In genomic region chr5:218457-219289, GRCh38 we compare ENCODE assay signal across 8 cellular contexts. TPM values are rescaled to one million over a fixed set of nuclear protein-coding genes. Genes with fewer than 3 reads are reported as not detected.
DNase-seq lines count a peak whose midpoint lies in the region; ATAC-seq and TF ChIP-seq lines count a peak whose summit lies in the region.

No MANE protein-coding gene starts in this region.

- peaks cover 49% of the 10 kb centered on the region for H3K4me1 Mint-ChIP-seq in activated T-helper 2 cell treated with anti-CD3 and anti-CD28 coated beads, Interferon-gamma antibody, Interleukin-2, Interleukin-4, amounts not matched to agents 10 μg/mL and 5 μg/mL and 100 μg/mL, durations not matched to agents 14 hours and 24 hours and 36 hours (ENCODE audit: low read depth)
- peaks cover 66% of the 10 kb centered on the region for H3K4me1 Mint-ChIP-seq in osteocyte (ENCODE audit: unreplicated experiment)

- H3K36me3 Mint-ChIP-seq in activated T-helper 2 cell treated with anti-CD3 and anti-CD28 coated beads, Interferon-gamma antibody, Interleukin-2, Interleukin-4, amounts not matched to agents 10 μg/mL and 5 μg/mL and 100 μg/mL, durations not matched to agents 14 hours and 24 hours and 36 hours (ENCODE audit: low read depth), result peaks cover 42% of the 10 kb centered on the region
- peaks cover 12% of the 10 kb centered on the region for H3K36me3 Mint-ChIP-seq in osteocyte (ENCODE audit: unreplicated experiment)

- H3K27me3 Mint-ChIP-seq in activated T-helper 2 cell treated with anti-CD3 and anti-CD28 coated beads, Interferon-gamma antibody, Interleukin-2, Interleukin-4, amounts not matched to agents 10 μg/mL and 5 μg/mL and 100 μg/mL, durations not matched to agents 14 hours and 24 hours and 36 hours (ENCODE audit: low read depth), result no peaks in the 10 kb centered on the region
- H3K27me3 Mint-ChIP-seq in osteocyte (ENCODE audit: unreplicated experiment), result no peaks in the 10 kb centered on the region

- ATAC-seq in HG02588 (IDR thresholded peaks at IDR 0.05; ENCODE audit: unreplicated experiment), result peak; percentile 28

- H3K9me3 Mint-ChIP-seq in activated T-helper 2 cell treated with anti-CD3 and anti-CD28 coated beads, Interferon-gamma antibody, Interleukin-2, Interleukin-4, amounts not matched to agents 10 μg/mL and 5 μg/mL and 100 μg/mL, durations not matched to agents 14 hours and 24 hours and 36 hours, result no peaks in the 10 kb centered on the region
- no peaks in the 10 kb centered on the region for H3K9me3 Mint-ChIP-seq in osteocyte (ENCODE audit: unreplicated experiment)

- intact Hi-C loops in activated T-helper 2 cell treated with anti-CD3 and anti-CD28 coated beads, Interferon-gamma antibody, Interleukin-2, Interleukin-4, amounts not matched to agents 10 μg/mL and 5 μg/mL and 100 μg/mL, durations not matched to agents 14 hours and 24 hours and 36 hours (cut with micrococcal nuclease), result loop anchor here (2.0 kb wide), 1 partner anchor 30 kb away; no protein-coding TSS in a partner anchor

- H3K27ac Mint-ChIP-seq in activated T-helper 2 cell treated with anti-CD3 and anti-CD28 coated beads, Interferon-gamma antibody, Interleukin-2, Interleukin-4, amounts not matched to agents 10 μg/mL and 5 μg/mL and 100 μg/mL, durations not matched to agents 14 hours and 24 hours and 36 hours, result peak overlapping the region; percentile 84
- peak overlapping the region; percentile 89 for H3K27ac Mint-ChIP-seq in osteocyte (ENCODE audit: unreplicated experiment)

- DNase-seq in NCI-H2081 (lab: John Stamatoyannopoulos, UW), result peak; percentile 28 to 52
- DNase-seq in NCI-H2081 treated with DMSO at 0.1 percent for 48 hours (lab: John Stamatoyannopoulos, UW), result no peak
- peak; percentile 16 for DNase-seq in NCI-H128 (lab: John Stamatoyannopoulos, UW; ENCODE audit: unreplicated experiment)
- peak; percentile 17 for DNase-seq in activated T-helper 2 cell treated with anti-CD3 and anti-CD28 coated beads, Interferon-gamma antibody, Interleukin-2, Interleukin-4, amounts not matched to agents 10 μg/mL and 5 μg/mL and 100 μg/mL, durations not matched to agents 14 hours and 24 hours and 36 hours (ENCODE audit: low spot score)
- DNase-seq in glomerular visceral epithelial cell (ENCODE audit: extremely low spot score), result peak; percentile 43
- DNase-seq in osteocyte (ENCODE audit: extremely low spot score, unreplicated experiment), result peak; percentile 83
- no peak for DNase-seq in hepatic stellate cell (ENCODE audit: low spot score)

- TF ChIP-seq CTCF in osteocyte (IDR thresholded peaks at IDR 0.05), result peak; percentile 4

- H3K4me3 Mint-ChIP-seq in activated T-helper 2 cell treated with anti-CD3 and anti-CD28 coated beads, Interferon-gamma antibody, Interleukin-2, Interleukin-4, amounts not matched to agents 10 μg/mL and 5 μg/mL and 100 μg/mL, durations not matched to agents 14 hours and 24 hours and 36 hours (ENCODE audit: low read depth), result peak overlapping the region; percentile 94
- peak overlapping the region; percentile 94 for H3K4me3 Mint-ChIP-seq in osteocyte (ENCODE audit: unreplicated experiment)

RNA-seq across cellular contexts. Expression of gene SDHA, which starts 0.6 kb away (rescaled TPM):
- total RNA-seq in activated T-helper 2 cell treated with anti-CD3 and anti-CD28 coated beads, Interferon-gamma antibody, Interleukin-2, Interleukin-4, amounts not matched to agents 10 μg/mL and 5 μg/mL and 100 μg/mL, durations not matched to agents 14 hours and 24 hours and 36 hours, result 154 and 157 TPM in 2 replicates
- 130 and 136 TPM in 2 replicates for total RNA-seq in osteocyte

RNA-seq across cellular contexts. Expression of gene CCDC127, which starts 0.7 kb away (rescaled TPM):
- 6.5 and 7.3 TPM in 2 replicates for total RNA-seq in activated T-helper 2 cell treated with anti-CD3 and anti-CD28 coated beads, Interferon-gamma antibody, Interleukin-2, Interleukin-4, amounts not matched to agents 10 μg/mL and 5 μg/mL and 100 μg/mL, durations not matched to agents 14 hours and 24 hours and 36 hours
- 9.9 and 11.1 TPM in 2 replicates for total RNA-seq in osteocyte

RNA-seq across cellular contexts. Expression of gene LRRC14B, which starts 27.4 kb away (rescaled TPM):
- total RNA-seq in activated T-helper 2 cell treated with anti-CD3 and anti-CD28 coated beads, Interferon-gamma antibody, Interleukin-2, Interleukin-4, amounts not matched to agents 10 μg/mL and 5 μg/mL and 100 μg/mL, durations not matched to agents 14 hours and 24 hours and 36 hours, result not detected in 2 replicates
- total RNA-seq in osteocyte, result not detected in 2 replicates

RNA-seq across cellular contexts. Expression of gene PDCD6, which starts 52.8 kb away (rescaled TPM):
- total RNA-seq in activated T-helper 2 cell treated with anti-CD3 and anti-CD28 coated beads, Interferon-gamma antibody, Interleukin-2, Interleukin-4, amounts not matched to agents 10 μg/mL and 5 μg/mL and 100 μg/mL, durations not matched to agents 14 hours and 24 hours and 36 hours, result 109 TPM in 2 replicates
- 94.7 and 106 TPM in 2 replicates for total RNA-seq in osteocyte

Comparison
In these comparisons a context has a peak if more than half of its experiments do, and no peak if none do; other contexts are left out.
1. DNase-seq: peak in NCI-H2081 (2 of 2), NCI-H128 (single experiment), activated T-helper 2 cell treated with anti-CD3 and anti-CD28 coated beads, Interferon-gamma antibody, Interleukin-2, Interleukin-4, amounts not matched to agents 10 μg/mL and 5 μg/mL and 100 μg/mL, durations not matched to agents 14 hours and 24 hours and 36 hours (single experiment), glomerular visceral epithelial cell (single experiment) and osteocyte (single experiment); none in NCI-H2081 treated with DMSO at 0.1 percent for 48 hours (single experiment) and hepatic stellate cell (single experiment).